19 cellular contexts compared by ENCODE assay signal in genomic region chr4:69026974-69027373, GRCh38.
DNase-seq lines count a peak whose midpoint lies in the region; ATAC-seq, FAIRE-seq and TF ChIP-seq lines count a peak whose summit lies in the region.
"Had no signal": no experiment of that assay in that cellular context is flagged by ENCODE, and none has a peak within 500 bp of the region (broad histone marks: within the 10 kb centered on the region; RNA-seq: fewer than 3 reads in every experiment).

No MANE protein-coding gene starts in this region.

- no peaks in the 10 kb centered on the region for H3K36me3 ChIP-seq in GM12878 (ENCODE audit: control insufficient read depth in 2 of 2, insufficient read depth in 2 of 2, low read length in 1 of 2)
- H3K36me3 ChIP-seq: BLaER1 treated with 17β-estradiol and CSF1 and Interleukin-3, amounts not matched to agents 10 nM and 100 nM had no signal

- H3K79me2 ChIP-seq in GM12878 (ENCODE audit: control insufficient read depth, insufficient read depth, low read length): no peaks in the 10 kb centered on the region

- SMC1A ChIA-PET in GM12878 (lab: Charles Lee; ENCODE audit: uncharacterized antibody, unreplicated experiment): interaction anchor here (0.6 to 5.7 kb wide), 26 partner anchors 8 to 532 kb away, joined by 3 to 35 read pairs (median 4); no protein-coding TSS in a partner anchor

- 3% methylated on average over 2 of the region's 2 CpGs for WGBS in GM12878 (ENCODE audit: insufficient coverage, insufficient replicate concordance, low lambda C conversion rate, missing lambda C conversion rate)

- DNase-seq in GM12865 (ENCODE audit: low read depth) (peak; percentile 52), GM12878 (ENCODE audit: low read depth, low spot score) (no peak), OCI-M2 (lab: John Stamatoyannopoulos, UW; ENCODE audit: unreplicated experiment) (no peak)
- DNase-seq: ACHN; CD4-positive, alpha-beta memory T cell; DMS153; DMS79 treated with DMSO at 0.1 percent for 48 hours; EL; HCEC 1CT; HFFc6 had no signal

- POLR2A ChIA-PET in GM12878 (lab: Charles Lee): interaction anchor here (1.0 to 1.6 kb wide), 4 partner anchors 22 to 121 kb away, joined by 3 to 5 read pairs (median 3); no protein-coding TSS in a partner anchor

- no peaks in the 10 kb centered on the region for H3K4me1 ChIP-seq in GM12878 (ENCODE audit: control insufficient read depth, insufficient read depth, low read length)
- H3K4me1 ChIP-seq: BLaER1 treated with 17β-estradiol and CSF1 and Interleukin-3, amounts not matched to agents 10 nM and 100 nM had no signal

- H2AFZ ChIP-seq in GM12878 (ENCODE audit: control insufficient read depth, low read depth, low read length): no peak overlapping the region; the same call in 1 of the 2 replicates

- H3K27ac ChIP-seq in GM12878 (ENCODE audit: control insufficient read depth, insufficient read depth): no peak overlapping the region
- H3K27ac ChIP-seq: BLaER1 treated with 17β-estradiol and CSF1 and Interleukin-3, amounts not matched to agents 10 nM and 100 nM had no signal

- H3K9ac ChIP-seq in GM12878 (ENCODE audit: control insufficient read depth, insufficient read depth, low read length): no peak overlapping the region
- H3K9ac ChIP-seq: BLaER1 treated with 17β-estradiol and CSF1 and Interleukin-3, amounts not matched to agents 10 nM and 100 nM had no signal

- no peak for TF ChIP-seq EP300 in GM12878 (IDR thresholded peaks at IDR 0.05; ENCODE audit: borderline replicate concordance in 1 of 2, control insufficient read depth in 1 of 2, low read depth in 2 of 2, low read length in 2 of 2)

- intact Hi-C loops in GM12878 (cut with micrococcal nuclease; ENCODE audit: unreplicated experiment): no loop called here

- TF ChIP-seq CTCF in GM12865 (IDR thresholded peaks at IDR 0.05; ENCODE audit: insufficient read depth, low read depth, low read length, missing control alignments) (no peak), GM12878 (IDR thresholded peaks at IDR 0.05 in 2 of 3, conservative IDR thresholded peaks at IDR 0.05 in 1 of 3; ENCODE audit: control insufficient read depth in 2 of 3, extremely low read depth in 1 of 3, insufficient read depth in 1 of 3, low read depth in 3 of 3, low read length in 3 of 3) (no peak)

- no peak for TF ChIP-seq RAD21 in GM12878 (IDR thresholded peaks at IDR 0.05; ENCODE audit: insufficient read depth, low read depth, low read length)

- no TSS peak for BruUV-seq in GM12878 (replicated peaks; lab: Mats Ljungman, UMichigan)

- TF ChIP-seq POLR2A in GM12878 (IDR thresholded peaks at IDR 0.05; ENCODE audit: low read depth, low read length): no peak

- ATAC-seq in GM19023 (IDR thresholded peaks at IDR 0.05; ENCODE audit: unreplicated experiment): peak; percentile 47
- peak; percentile 64 for ATAC-seq in HG02798 (IDR thresholded peaks at IDR 0.05; ENCODE audit: poor library complexity, unreplicated experiment)
- ATAC-seq in GM12878: peak; percentile 73
- ATAC-seq in HG03439 (IDR thresholded peaks at IDR 0.05; ENCODE audit: unreplicated experiment): no peak
- no peak for ATAC-seq in GM19035 (IDR thresholded peaks at IDR 0.05; ENCODE audit: unreplicated experiment)
- no peak for ATAC-seq in GM21737 (IDR thresholded peaks at IDR 0.05; ENCODE audit: unreplicated experiment)

- RAD21 ChIA-PET in GM12878 (lab: Charles Lee; ENCODE audit: unreplicated experiment): interaction anchor here (0.6 to 4.1 kb wide), 15 partner anchors 10 to 656 kb away, joined by 3 to 22 read pairs (median 4); partner anchors contain the start of gene UGT2A3

- no peaks in the 10 kb centered on the region for H3K9me3 ChIP-seq in GM12878 (replicated peaks; ENCODE audit: control insufficient read depth, insufficient read depth, low read length)
- H3K9me3 ChIP-seq: BLaER1 treated with 17β-estradiol and CSF1 and Interleukin-3, amounts not matched to agents 10 nM and 100 nM had no signal

- in situ Hi-C loops in GM12878 (cut with MboI): loop anchor here (25.0 kb wide), 1 partner anchor 515 kb away; no protein-coding TSS in a partner anchor

- no peak overlapping the region for H3K4me3 ChIP-seq in GM12865 (ENCODE audit: low read depth, low read length)
- H3K4me3 ChIP-seq in GM12878: no peak overlapping the region
- H3K4me3 ChIP-seq: BLaER1 treated with 17β-estradiol and CSF1 and Interleukin-3, amounts not matched to agents 10 nM and 100 nM had no signal

- no peak overlapping the region for H3K4me2 ChIP-seq in GM12878 (ENCODE audit: control insufficient read depth, insufficient read depth)
- H3K4me2 ChIP-seq: BLaER1 treated with 17β-estradiol and CSF1 and Interleukin-3, amounts not matched to agents 10 nM and 100 nM had no signal

- CTCF ChIA-PET in GM12878 (lab: Yijun Ruan, JAX): interaction anchor here (0.7 to 6.3 kb wide), 19 partner anchors 9 to 532 kb away, joined by 3 to 42 read pairs (median 4); no protein-coding TSS in a partner anchor

- H3K27me3 ChIP-seq in GM12878 (replicated peaks in 1 of 2; ENCODE audit: control insufficient read depth in 2 of 2, insufficient read depth in 2 of 2, low read length in 1 of 2): no peaks in the 10 kb centered on the region
- H3K27me3 ChIP-seq: BLaER1 treated with 17β-estradiol and CSF1 and Interleukin-3, amounts not matched to agents 10 nM and 100 nM had no signal

- no peaks in the 10 kb centered on the region for H4K20me1 ChIP-seq in GM12878 (ENCODE audit: control insufficient read depth, insufficient read depth)
- H4K20me1 ChIP-seq: BLaER1 treated with 17β-estradiol and CSF1 and Interleukin-3, amounts not matched to agents 10 nM and 100 nM had no signal

- FAIRE-seq in GM12878 (lab: Jason Lieb, UNC): no peak
- FAIRE-seq: G401.6, GM19239, HTR-8/SVneo had no signal

TF ChIP-seq in GM12878, 131 proteins besides CTCF, POLR2A, EP300 and RAD21:
- peak; percentile 33 for TF ChIP-seq MEF2B (IDR thresholded peaks at IDR 0.05; ENCODE audit: partially characterized antibody, poor library complexity, severe bottlenecking)
- TF ChIP-seq CREB1 (IDR thresholded peaks at IDR 0.05; ENCODE audit: low read depth): no peak
- 0 out of 2 replicates have a peak, but pooled peaks have one; percentile 17 for TF ChIP-seq IKZF1 (conservative IDR thresholded peaks at IDR 0.05)
TF ChIP-seq in GM12878: peak in this region for 2.

Comparison
In these comparisons a context has a peak if more than half of its experiments do, and no peak if none do; other contexts are left out.
1. ATAC-seq: peak in GM19023 (single experiment), HG02798 (single experiment) and GM12878 (single experiment); none in HG03439 (single experiment), GM19035 (single experiment) and GM21737 (single experiment).